27 cellular contexts compared by ENCODE assay signal in the genomic region with DNA sequence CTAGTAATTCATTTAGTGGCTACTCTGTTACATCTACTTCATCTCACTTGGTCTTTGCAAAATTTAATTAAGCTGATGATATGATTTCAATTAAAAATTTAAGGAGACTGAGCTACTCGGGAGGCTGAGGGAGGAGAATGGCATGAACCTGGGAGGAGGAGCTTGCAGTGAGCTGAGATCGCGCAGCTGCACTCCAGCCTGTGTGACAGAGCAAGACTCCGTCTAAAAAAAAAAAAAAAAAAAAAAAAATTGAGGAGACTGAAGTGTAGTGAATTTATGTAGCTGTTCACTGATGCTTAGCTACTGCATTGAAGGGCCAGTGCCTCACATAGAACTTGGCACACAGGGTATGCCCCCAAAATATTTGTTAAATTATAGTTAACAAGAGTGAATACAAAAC.
DNase-seq lines count a peak whose midpoint lies in the region; ATAC-seq, FAIRE-seq and TF ChIP-seq lines count a peak whose summit lies in the region.
"Had no signal": no experiment of that assay in that cellular context is flagged by ENCODE, and none has a peak within 500 bp of the region (broad histone marks: within the 10 kb centered on the region; RNA-seq: fewer than 3 reads in every experiment).

No MANE protein-coding gene starts in this region.

- H2AFZ ChIP-seq in astrocyte (ENCODE audit: low read depth, low read length), result peak overlapping the region; percentile 36

- H3K4me3 Mint-ChIP-seq in astrocyte (ENCODE audit: unreplicated experiment), result no peak overlapping the region
- H3K4me3 Mint-ChIP-seq in mesothelial cell of epicardium, result peak overlapping the region; percentile 64
- no peak overlapping the region for H3K4me3 Mint-ChIP-seq in T-helper 17 cell
- H3K4me3 Mint-ChIP-seq: activated CD8-positive, alpha-beta T cell treated with anti-CD3 and anti-CD28 coated beads, Interleukin-2, amount 10 ng/mL, durations not matched to agents 7 days and 5 days; activated naive CD4-positive, alpha-beta T cell treated with anti-CD3 and anti-CD28 coated beads, Interleukin-2, amount 10 ng/mL, durations not matched to agents 7 days and 5 days; activated T-cell treated with anti-CD3 and anti-CD28 coated beads, Interleukin-2, amount 50 U/mL, for 24 hours; CD14-positive monocyte; naive thymus-derived CD4-positive, alpha-beta T cell had no signal

- no peaks in the 10 kb centered on the region for H3K27me3 ChIP-seq in left ventricle myocardium inferior (ENCODE audit: low read depth)
- no peaks in the 10 kb centered on the region for H3K27me3 ChIP-seq in astrocyte (ENCODE audit: insufficient read depth, low read length)
- H3K27me3 ChIP-seq: vagina had no signal

- no peaks in the 10 kb centered on the region for H3K9me3 Mint-ChIP-seq in astrocyte (ENCODE audit: unreplicated experiment)
- H3K9me3 Mint-ChIP-seq in mesothelial cell of epicardium, result peaks cover under 1% of the 10 kb centered on the region

- H3K27me3 Mint-ChIP-seq in astrocyte (ENCODE audit: low read depth, unreplicated experiment), result no peaks in the 10 kb centered on the region
- no peaks in the 10 kb centered on the region for H3K27me3 Mint-ChIP-seq in mesothelial cell of epicardium (ENCODE audit: low read depth)
- no peaks in the 10 kb centered on the region for H3K27me3 Mint-ChIP-seq in T-helper 17 cell
- H3K27me3 Mint-ChIP-seq: activated naive CD4-positive, alpha-beta T cell treated with anti-CD3 and anti-CD28 coated beads, Interleukin-2, amount 10 ng/mL, durations not matched to agents 7 days and 5 days; activated T-cell treated with anti-CD3 and anti-CD28 coated beads, Interleukin-2, amount 50 U/mL, for 24 hours; naive thymus-derived CD4-positive, alpha-beta T cell had no signal

- H3K79me2 ChIP-seq in astrocyte (ENCODE audit: insufficient read depth, low read length), result no peaks in the 10 kb centered on the region

- DNase-seq in left ventricle myocardium inferior (no peak), left ventricle myocardium superior (no peak), astrocyte (ENCODE audit: low read depth) (no peak), mesothelial cell of epicardium (ENCODE audit: low spot score in 2 of 2, unreplicated experiment in 2 of 2) (no peak), T-helper 17 cell (no peak)
- no peak for DNase-seq in activated CD4-positive, CD25-positive, alpha-beta regulatory T cell (lab: John Stamatoyannopoulos, UW)
- DNase-seq in stimulated activated CD4-positive, alpha-beta T cell treated with anti-CD3 and anti-CD28 coated beads, Interleukin-1b, Interleukin-23, amount 100 ng/mL, for 48 hours, result no peak
- DNase-seq: activated CD8-positive, alpha-beta T cell treated with anti-CD3 and anti-CD28 coated beads, Interleukin-2, amount 10 ng/mL, durations not matched to agents 7 days and 5 days; activated naive CD4-positive, alpha-beta T cell treated with anti-CD3 and anti-CD28 coated beads, Interleukin-2, amount 10 ng/mL, durations not matched to agents 7 days and 5 days; activated T-cell treated with anti-CD3 and anti-CD28 coated beads, Interleukin-2, amount 50 U/mL, for 24 hours; anterior cingulate cortex; cerebellar nuclear complex; DND-41; effector memory CD4-positive, alpha-beta T cell; KBM-7; naive thymus-derived CD4-positive, alpha-beta T cell; NCI-H1048; NCI-H2081 treated with DMSO at 0.1 percent for 48 hours; NCI-H510A treated with DMSO at 0.1 percent for 48 hours; SIG-M5; stimulated activated CD8-positive, alpha-beta memory T cell treated with anti-CD3 and anti-CD28 coated beads, Interleukin-4, amount 100 ng/mL, for 48 hours; T1000 had no signal

- H3K4me1 Mint-ChIP-seq in astrocyte (ENCODE audit: low read depth, unreplicated experiment) (no peaks in the 10 kb centered on the region), mesothelial cell of epicardium (peaks cover 24% of the 10 kb centered on the region), T-helper 17 cell (no peaks in the 10 kb centered on the region)
- H3K4me1 Mint-ChIP-seq: activated naive CD4-positive, alpha-beta T cell treated with anti-CD3 and anti-CD28 coated beads, Interleukin-2, amount 10 ng/mL, durations not matched to agents 7 days and 5 days; CD14-positive monocyte; naive thymus-derived CD4-positive, alpha-beta T cell had no signal

- intact Hi-C loops in left ventricle myocardium inferior (cut with micrococcal nuclease) (no loop called here), left ventricle myocardium superior (cut with micrococcal nuclease) (no loop called here)

- H3K4me3 ChIP-seq in left ventricle myocardium inferior (peak overlapping the region; percentile 4), astrocyte (ENCODE audit: insufficient read depth, low read depth, low read length) (no peak overlapping the region)
- H3K4me3 ChIP-seq: prostate gland, vagina had no signal

- H3K27ac Mint-ChIP-seq in astrocyte (ENCODE audit: unreplicated experiment) (no peak overlapping the region), mesothelial cell of epicardium (peak overlapping the region; percentile 53), T-helper 17 cell (no peak overlapping the region)
- H3K27ac Mint-ChIP-seq: activated CD8-positive, alpha-beta T cell treated with anti-CD3 and anti-CD28 coated beads, Interleukin-2, amount 10 ng/mL, durations not matched to agents 7 days and 5 days; activated naive CD4-positive, alpha-beta T cell treated with anti-CD3 and anti-CD28 coated beads, Interleukin-2, amount 10 ng/mL, durations not matched to agents 7 days and 5 days; activated T-cell treated with anti-CD3 and anti-CD28 coated beads, Interleukin-2, amount 50 U/mL, for 24 hours; CD14-positive monocyte; naive thymus-derived CD4-positive, alpha-beta T cell had no signal

- no peaks in the 10 kb centered on the region for H3K36me3 Mint-ChIP-seq in astrocyte (ENCODE audit: low read depth, unreplicated experiment)
- no peaks in the 10 kb centered on the region for H3K36me3 Mint-ChIP-seq in mesothelial cell of epicardium
- H3K36me3 Mint-ChIP-seq in T-helper 17 cell (ENCODE audit: low read depth), result no peaks in the 10 kb centered on the region
- H3K36me3 Mint-ChIP-seq: activated naive CD4-positive, alpha-beta T cell treated with anti-CD3 and anti-CD28 coated beads, Interleukin-2, amount 10 ng/mL, durations not matched to agents 7 days and 5 days; CD14-positive monocyte; naive thymus-derived CD4-positive, alpha-beta T cell had no signal

- ATAC-seq in left ventricle myocardium superior (no peak), T-helper 17 cell (no peak), GM18870 (IDR thresholded peaks at IDR 0.05; ENCODE audit: unreplicated experiment) (no peak)
- ATAC-seq: activated CD4-positive, CD25-positive, alpha-beta regulatory T cell treated with anti-CD3 and anti-CD28 coated beads, Interleukin-2, amount 50 U/mL, for 24 hours; activated CD8-positive, alpha-beta T cell treated with anti-CD3 and anti-CD28 coated beads, Interleukin-2, amount 10 ng/mL, durations not matched to agents 7 days and 5 days; naive thymus-derived CD4-positive, alpha-beta T cell had no signal

- H3K9ac ChIP-seq in astrocyte (ENCODE audit: low read length), result no peak overlapping the region

- TF ChIP-seq CTCF in left ventricle myocardium inferior (IDR thresholded peaks at IDR 0.05; ENCODE audit: borderline replicate concordance) (no peak), astrocyte (IDR thresholded peaks at IDR 0.05; ENCODE audit: insufficient read depth, low read depth, low read length) (no peak), mesothelial cell of epicardium (IDR thresholded peaks at IDR 0.05; ENCODE audit: unreplicated experiment) (no peak)

- FAIRE-seq in astrocyte (lab: Jason Lieb, UNC), result no peak

- H3K27ac ChIP-seq in left ventricle myocardium inferior (replicated peaks), result no peak overlapping the region
- no peak overlapping the region for H3K27ac ChIP-seq in astrocyte (ENCODE audit: low read depth, low read length)
- H3K27ac ChIP-seq: prostate gland, vagina had no signal

- H3K36me3 ChIP-seq in left ventricle myocardium inferior (no peaks in the 10 kb centered on the region), astrocyte (ENCODE audit: insufficient read depth, low read length) (no peaks in the 10 kb centered on the region)
- H3K36me3 ChIP-seq: prostate gland, vagina had no signal

- H3K9me3 ChIP-seq in left ventricle myocardium inferior (replicated peaks) (peaks cover 3% of the 10 kb centered on the region), astrocyte (ENCODE audit: insufficient read depth, low read depth, low read length) (no peaks in the 10 kb centered on the region), T-helper 17 cell (ENCODE audit: control insufficient read depth, low read length, poor library complexity, severe bottlenecking) (no peaks in the 10 kb centered on the region)
- H3K9me3 ChIP-seq: prostate gland, vagina had no signal

- H4K20me1 ChIP-seq in astrocyte (ENCODE audit: insufficient read depth, low read length), result no peaks in the 10 kb centered on the region

- peak overlapping the region; percentile 58 for H3K4me2 ChIP-seq in astrocyte (ENCODE audit: low read length)

- H3K4me1 ChIP-seq in left ventricle myocardium inferior (no peaks in the 10 kb centered on the region), astrocyte (ENCODE audit: insufficient read depth, low read length) (no peaks in the 10 kb centered on the region)
- H3K4me1 ChIP-seq: prostate gland, vagina had no signal
